In the genomic region with DNA sequence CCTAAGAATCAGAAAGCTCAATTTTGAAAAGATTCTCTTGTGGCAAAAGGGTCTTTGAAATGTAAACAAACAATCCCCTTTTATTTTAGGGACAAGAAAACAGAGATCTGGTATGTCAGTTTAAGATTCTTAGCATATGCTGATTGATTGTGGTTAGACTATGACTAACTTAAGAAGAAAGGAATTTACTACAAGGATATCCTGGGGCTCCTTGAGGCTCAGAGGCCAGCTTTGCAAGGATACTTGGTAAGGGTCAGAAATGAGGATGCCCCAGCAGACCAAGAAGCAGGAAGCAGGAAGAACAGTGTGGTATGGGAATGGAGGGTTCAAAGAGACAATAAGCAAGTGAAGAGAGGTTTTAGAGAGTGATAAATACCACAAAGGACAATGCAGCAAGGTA, we compare ENCODE assay signal across 22 cellular contexts.
DNase-seq lines count a peak whose midpoint lies in the region; ATAC-seq, FAIRE-seq and TF ChIP-seq lines count a peak whose summit lies in the region.
"Had no signal": no experiment of that assay in that cellular context is flagged by ENCODE, and none has a peak within 500 bp of the region (broad histone marks: within the 10 kb centered on the region; RNA-seq: fewer than 3 reads in every experiment).

No MANE protein-coding gene starts in this region.

- peaks cover 4% of the 10 kb centered on the region for H3K4me1 ChIP-seq in keratinocyte (ENCODE audit: control insufficient read depth, extremely low read depth, insufficient read depth, low read length)

- H3K9me1 ChIP-seq in keratinocyte (ENCODE audit: control insufficient read depth, extremely low read depth, insufficient read depth, low read length), result no peaks in the 10 kb centered on the region

- TF ChIP-seq CTCF in keratinocyte (optimal IDR thresholded peaks at IDR 0.05 in 1 of 3, IDR thresholded peaks at IDR 0.05 in 1 of 3, conservative IDR thresholded peaks at IDR 0.05 in 1 of 3; ENCODE audit: extremely low read depth in 1 of 3, insufficient read depth in 2 of 3, low read length in 3 of 3), result no peak

- FAIRE-seq in keratinocyte (lab: Jason Lieb, UNC), result peak; percentile 75
- FAIRE-seq: frontal cortex had no signal

- no peak overlapping the region for H2AFZ ChIP-seq in keratinocyte (ENCODE audit: control insufficient read depth, low read length)

- no peaks in the 10 kb centered on the region for H4K20me1 ChIP-seq in keratinocyte (ENCODE audit: control insufficient read depth, extremely low read depth, insufficient read depth, low read length)

- no peaks in the 10 kb centered on the region for H3K9me3 ChIP-seq in keratinocyte (ENCODE audit: control insufficient read depth, low read depth, low read length)

- DNase-seq in EL (peak; percentile 3), M059J (ENCODE audit: low read depth) (peak; percentile 2), epithelial cell of prostate (ENCODE audit: low read depth, low spot score) (peak; percentile 6), keratinocyte (ENCODE audit: low read depth, low spot score) (no peak), CD1c-positive myeloid dendritic cell (ENCODE audit: extremely low spot score) (no peak), caudate nucleus (lab: John Stamatoyannopoulos, UW) (no peak), amygdala (lab: John Stamatoyannopoulos, UW) (no peak)
- DNase-seq: aorta, cerebellar nuclear complex, H7, hippocampal formation, IMR-90, NCI-H1092 treated with DMSO at 0.1 percent for 48 hours, NCI-H2029, NCI-H2227 treated with DMSO at 0.1 percent for 48 hours, NCI-H748 treated with DMSO at 0.1 percent for 48 hours, retina, T-helper 9 cell had no signal

- H3K27ac ChIP-seq in epithelial cell of prostate (no peak overlapping the region), keratinocyte (ENCODE audit: control insufficient read depth, insufficient read depth, low read length) (no peak overlapping the region), caudate nucleus (ENCODE audit: low read depth, low read length) (no peak overlapping the region)
- H3K27ac ChIP-seq: RWPE1 had no signal

- no peak overlapping the region for H3K9ac ChIP-seq in keratinocyte (ENCODE audit: control insufficient read depth, extremely low read depth, insufficient read depth, low read length)

- ATAC-seq in esophagus mucosa, result no peak
- ATAC-seq: stimulated activated effector memory CD8-positive, alpha-beta T cell treated with anti-CD3 and anti-CD28 coated beads, Interleukin-12 subunit alpha, Interleukin-12 subunit beta, amount 100 ng/mL, for 72 hours had no signal

- no peaks in the 10 kb centered on the region for H3K36me3 ChIP-seq in keratinocyte (ENCODE audit: control insufficient read depth in 2 of 2, extremely low read depth in 1 of 2, insufficient read depth in 2 of 2, low read length in 2 of 2)

- no peak overlapping the region for H3K4me2 ChIP-seq in keratinocyte (ENCODE audit: control insufficient read depth, extremely low read depth, insufficient read depth, low read depth, low read length)

- no peaks in the 10 kb centered on the region for H3K27me3 ChIP-seq in keratinocyte (ENCODE audit: control insufficient read depth, extremely low read depth, insufficient read depth, low read length)

- no peak overlapping the region for H3K4me3 ChIP-seq in keratinocyte (ENCODE audit: control insufficient read depth in 2 of 3, extremely low read depth in 1 of 3, insufficient read depth in 2 of 3, low read depth in 1 of 3, low read length in 3 of 3)

- dilution Hi-C loops in keratinocyte (cut with MboI; ENCODE audit: extremely low pct_ligation_motif_present, low sequenced_read_pairs), result no loop called here

- no peaks in the 10 kb centered on the region for H3K79me2 ChIP-seq in keratinocyte (ENCODE audit: control insufficient read depth, insufficient read depth, low read length)

Comparison
In these comparisons a context has a peak if more than half of its experiments do, and no peak if none do; other contexts are left out.
1. DNase-seq: peak in EL (single experiment), M059J (single experiment) and epithelial cell of prostate (single experiment); none in keratinocyte (single experiment), CD1c-positive myeloid dendritic cell (single experiment), caudate nucleus (0 of 61) and amygdala (0 of 56).